ENCODE assay signal across 25 cellular contexts in genomic region chr3:8945890-8946590, GRCh38.
"Had no signal": no experiment of that assay in that cellular context is flagged by ENCODE, and none has a peak within 500 bp of the region (broad histone marks: within the 10 kb centered on the region; RNA-seq: fewer than 3 reads in every experiment).

No MANE protein-coding gene starts in this region.

- H2AFZ ChIP-seq: hepatocyte had no signal

- ATAC-seq: esophagus mucosa, left ventricle myocardium superior had no signal

- H3K4me2 ChIP-seq: hepatocyte had no signal

- DNase-seq: activated CD4-positive, alpha-beta T cell treated with anti-CD3 and anti-CD28 coated beads, Interleukin-2, amount 50 U/mL, for 4 hours; activated CD8-positive, alpha-beta memory T cell treated with anti-CD3 and anti-CD28 coated beads for 24 hours; activated CD8-positive, alpha-beta memory T cell treated with anti-CD3 and anti-CD28 coated beads, Interleukin-2, amount 50 U/mL, for 4 hours; activated gamma-delta T cell; brain microvascular endothelial cell; caudate nucleus; effector memory CD4-positive, alpha-beta T cell; glutamatergic neuron; immature natural killer cell; left ventricle myocardium superior; mammary epithelial cell; natural killer cell; ovary; spleen; stimulated activated CD4-positive, alpha-beta T cell treated with anti-CD3 and anti-CD28 coated beads, Interleukin-4, amount 100 ng/mL, for 24 hours; substantia nigra; T-helper 1 cell; thyroid gland had no signal

- H3K27ac ChIP-seq: ascending aorta, brain microvascular endothelial cell, hepatocyte, ovary, prostate gland, spleen, thyroid gland had no signal

- H3K4me1 Mint-ChIP-seq: immature natural killer cell had no signal

- H3K27me3 Mint-ChIP-seq: activated naive CD4-positive, alpha-beta T cell treated with anti-CD3 and anti-CD28 coated beads, Interleukin-2, amount 50 U/mL, for 24 hours; stimulated activated naive CD8-positive, alpha-beta T cell treated with anti-CD3 and anti-CD28 coated beads, Interleukin-15, Interleukin-2, amounts not matched to agents 100 ng/mL and 50 ng/mL, for 24 hours had no signal

- H3K4me3 Mint-ChIP-seq: activated naive CD4-positive, alpha-beta T cell treated with anti-CD3 and anti-CD28 coated beads, Interleukin-2, amount 50 U/mL, for 24 hours; immature natural killer cell; mesothelial cell of epicardium; natural killer cell; stimulated activated naive CD8-positive, alpha-beta T cell treated with anti-CD3 and anti-CD28 coated beads, Interleukin-15, Interleukin-2, amounts not matched to agents 100 ng/mL and 50 ng/mL, for 24 hours had no signal

- H3K36me3 ChIP-seq: brain microvascular endothelial cell, ovary, prostate gland had no signal

- H3K27ac Mint-ChIP-seq: activated naive CD4-positive, alpha-beta T cell treated with anti-CD3 and anti-CD28 coated beads, Interleukin-2, amount 50 U/mL, for 24 hours; immature natural killer cell; natural killer cell; stimulated activated naive CD8-positive, alpha-beta T cell treated with anti-CD3 and anti-CD28 coated beads, Interleukin-15, Interleukin-2, amounts not matched to agents 100 ng/mL and 50 ng/mL, for 24 hours had no signal

- H3K4me3 ChIP-seq: ascending aorta, hepatocyte, ovary, prostate gland, spleen, thyroid gland had no signal

- H3K4me1 ChIP-seq: ascending aorta, prostate gland, spleen, thyroid gland had no signal

- H3K9me3 ChIP-seq: ascending aorta, ovary, prostate gland, thyroid gland had no signal
